ENCODE assay signal across 8 cellular contexts in genomic region chr2:30293303-30293912, GRCh38.
A peak's percentile ranks its signal among the peaks of the same experiment; 100 is the strongest.
DNase-seq lines count a peak whose midpoint lies in the region; ATAC-seq and TF ChIP-seq lines count a peak whose summit lies in the region.

No MANE protein-coding gene starts in this region.

- peaks cover 6% of the 10 kb centered on the region for H3K9me3 Mint-ChIP-seq in activated CD4-positive, alpha-beta memory T cell treated with anti-CD3 and anti-CD28 coated beads for 36 hours

- H3K27me3 Mint-ChIP-seq in activated CD4-positive, alpha-beta memory T cell treated with anti-CD3 and anti-CD28 coated beads for 36 hours: no peaks in the 10 kb centered on the region

- no peak overlapping the region for H3K27ac Mint-ChIP-seq in activated CD4-positive, alpha-beta memory T cell treated with anti-CD3 and anti-CD28 coated beads for 36 hours

- intact Hi-C loops in activated CD4-positive, alpha-beta memory T cell treated with anti-CD3 and anti-CD28 coated beads for 36 hours (cut with micrococcal nuclease): no loop called here

- ATAC-seq in omental fat pad (ENCODE audit: low FRiP score): peak; percentile 90
- no peak for ATAC-seq in GM19023 (IDR thresholded peaks at IDR 0.05; ENCODE audit: unreplicated experiment)

- POLR2A ChIA-PET in activated CD4-positive, alpha-beta memory T cell treated with anti-CD3 and anti-CD28 coated beads for 36 hours (lab: Charles Lee): interaction anchor here (0.6 kb wide), 1 partner anchor 11 kb away, joined by 3 read pairs; no protein-coding TSS in a partner anchor

- CTCF ChIA-PET in activated CD4-positive, alpha-beta memory T cell treated with anti-CD3 and anti-CD28 coated beads for 36 hours (lab: Charles Lee): interaction anchor here (0.9 kb wide), 1 partner anchor 12 kb away, joined by 3 read pairs; no protein-coding TSS in a partner anchor

- H3K4me1 Mint-ChIP-seq in activated CD4-positive, alpha-beta memory T cell treated with anti-CD3 and anti-CD28 coated beads for 36 hours (ENCODE audit: low read depth): peaks cover 26% of the 10 kb centered on the region

- H3K4me3 Mint-ChIP-seq in activated CD4-positive, alpha-beta memory T cell treated with anti-CD3 and anti-CD28 coated beads for 36 hours: no peak overlapping the region

- DNase-seq in Daoy (ENCODE audit: low read depth) (peak; percentile 99), NCI-H2029 (lab: John Stamatoyannopoulos, UW) (peak; percentile 74), dermis microvascular lymphatic vessel endothelial cell (ENCODE audit: low read depth in 2 of 2) (peak; percentile 81 to 83), omental fat pad (ENCODE audit: low spot score) (no peak), NCI-H446 treated with DMSO at 0.1 percent for 48 hours (lab: John Stamatoyannopoulos, UW) (no peak)
- no peak for DNase-seq in activated CD4-positive, alpha-beta memory T cell treated with anti-CD3 and anti-CD28 coated beads for 36 hours
- DNase-seq in stimulated activated naive CD4-positive, alpha-beta T cell treated with Interleukin-2 at 50 U/mL for 16 hours (lab: John Stamatoyannopoulos, UW): no peak

- no peak for TF ChIP-seq CTCF in omental fat pad (IDR thresholded peaks at IDR 0.05)

- no peaks in the 10 kb centered on the region for H3K36me3 Mint-ChIP-seq in activated CD4-positive, alpha-beta memory T cell treated with anti-CD3 and anti-CD28 coated beads for 36 hours

Comparison
In these comparisons a context has a peak if more than half of its experiments do, and no peak if none do; other contexts are left out.
1. DNase-seq: peak in Daoy (single experiment), NCI-H2029 (single experiment) and dermis microvascular lymphatic vessel endothelial cell (2 of 2); none in omental fat pad (single experiment), NCI-H446 treated with DMSO at 0.1 percent for 48 hours (single experiment), activated CD4-positive, alpha-beta memory T cell treated with anti-CD3 and anti-CD28 coated beads for 36 hours (single experiment) and stimulated activated naive CD4-positive, alpha-beta T cell treated with Interleukin-2 at 50 U/mL for 16 hours (single experiment).